7 cellular contexts compared by ENCODE assay signal in genomic region chr7:23283053-23283452, GRCh38. TPM values are rescaled to one million over a fixed set of nuclear protein-coding genes. Genes with fewer than 3 reads are reported as not detected.
DNase-seq lines count a peak whose midpoint lies in the region; ATAC-seq and TF ChIP-seq lines count a peak whose summit lies in the region.
"Not testable (repeated sequence)": the region's sequence is repeated elsewhere in the genome, so short reads cannot be mapped to it uniquely, and the experiment has no call there.
"Had no signal": no experiment of that assay in that cellular context is flagged by ENCODE, and none has a peak within 500 bp of the region (broad histone marks: within the 10 kb centered on the region; RNA-seq: fewer than 3 reads in every experiment).

No MANE protein-coding gene starts in this region.

- H3K9me3 Mint-ChIP-seq in GM23338; activated naive CD8-positive, alpha-beta T cell (ENCODE audit: low read depth): not testable (repeated sequence)

- H3K9me2 ChIP-seq in GM23338 (ENCODE audit: insufficient read depth), result not testable (repeated sequence)

- not testable (repeated sequence) for H3F3A ChIP-seq in GM23338 (replicated peaks; ENCODE audit: low read depth)

- not testable (repeated sequence) for H3K4me2 ChIP-seq in GM23338; osteoblast (ENCODE audit: insufficient read depth, low read length)

- peak overlapping the region; percentile 10; the same call in 1 of the 2 replicates for H2AFZ ChIP-seq in GM23338
- H2AFZ ChIP-seq in osteoblast (ENCODE audit: low read length), result not testable (repeated sequence)

- H3K36me3 Mint-ChIP-seq in GM23338 (ENCODE audit: low read depth); activated naive CD8-positive, alpha-beta T cell: not testable (repeated sequence)

- H3K4me3 Mint-ChIP-seq in GM23338; activated naive CD8-positive, alpha-beta T cell: not testable (repeated sequence)

- H4K20me1 ChIP-seq in GM23338 (replicated peaks; ENCODE audit: insufficient read depth); osteoblast (ENCODE audit: insufficient read depth, low read length): not testable (repeated sequence)

- H3K27ac Mint-ChIP-seq in GM23338, result not testable (repeated sequence)
- peak overlapping the region; percentile 61 for H3K27ac Mint-ChIP-seq in activated naive CD8-positive, alpha-beta T cell

- not testable (repeated sequence) for ATAC-seq in GM23338

- not testable (repeated sequence) for H3K27ac ChIP-seq in GM23338 (ENCODE audit: low read depth); osteoblast (ENCODE audit: low read depth, low read length)

- not testable (repeated sequence) for DNase-seq in GM23338 (ENCODE audit: low spot score)
- peak; percentile 15 for DNase-seq in activated CD4-positive, alpha-beta T cell treated with anti-CD3 and anti-CD28 coated beads for 48 hours
- peak; percentile 34 for DNase-seq in osteoblast (ENCODE audit: insufficient read length, low spot score, missing footprints)

- H3K4me3 ChIP-seq in GM23338; osteoblast (ENCODE audit: insufficient read depth, low read length): not testable (repeated sequence)

- H3K36me3 ChIP-seq in GM23338 (ENCODE audit: insufficient read depth); osteoblast (ENCODE audit: insufficient read depth, low read length): not testable (repeated sequence)

- not testable (repeated sequence) for H3K9me3 ChIP-seq in osteoblast (ENCODE audit: low read depth, low read length)

- H3K27me3 ChIP-seq in GM23338 (ENCODE audit: insufficient read depth); osteoblast (ENCODE audit: insufficient read depth, low read length): not testable (repeated sequence)

- not testable (repeated sequence) for H3K4me1 ChIP-seq in GM23338 (ENCODE audit: insufficient read depth); osteoblast (ENCODE audit: insufficient read depth, low read length)

- H3K4me1 Mint-ChIP-seq in GM23338; activated naive CD8-positive, alpha-beta T cell (ENCODE audit: low read depth): not testable (repeated sequence)

- H3K79me2 ChIP-seq in GM23338 (replicated peaks; ENCODE audit: insufficient read depth); osteoblast (ENCODE audit: insufficient read depth, low read length): not testable (repeated sequence)

- H3K27me3 Mint-ChIP-seq in GM23338 (ENCODE audit: insufficient read depth, low read depth, poor library complexity); activated naive CD8-positive, alpha-beta T cell: not testable (repeated sequence)

- TF ChIP-seq CTCF in GM23338 (conservative IDR thresholded peaks at IDR 0.05; ENCODE audit: low read depth in 2 of 2); osteoblast (IDR thresholded peaks at IDR 0.05; ENCODE audit: extremely low read depth, low read depth, low read length): not testable (repeated sequence)

RNA-seq across cellular contexts. Expression of gene MALSU1, which starts 16.1 kb away (rescaled TPM):
- total RNA-seq in GM23338 (2014; rRNA removed; shearing (Covaris generic)), result 96.8 and 112 TPM in 2 replicates
- 190 and 209 TPM in 2 replicates for polyA plus RNA-seq in GM23338 (2016; fragmentation: Nextera tagmentation; extraction: Ambion mirVana)
- 38.4 and 43.6 TPM in 2 replicates for total RNA-seq in osteoblast

RNA-seq across cellular contexts. Expression of gene GPNMB, which starts 36.5 kb away (rescaled TPM):
- total RNA-seq in GM23338 (2014; rRNA removed; shearing (Covaris generic)), result 0.76 and 1.4 TPM in 2 replicates
- polyA plus RNA-seq in GM23338 (2016; fragmentation: Nextera tagmentation; extraction: Ambion mirVana), result 1.0 and 1.2 TPM in 2 replicates
- 380 and 480 TPM in 2 replicates for total RNA-seq in osteoblast
- total RNA-seq: CD4-positive, CD25-positive, alpha-beta regulatory T cell had no signal
- polyA plus RNA-seq: CD4-positive, alpha-beta memory T cell; CD8-positive, alpha-beta memory T cell had no signal

Comparison
In these comparisons a context has a peak if more than half of its experiments do, and no peak if none do; other contexts are left out.
1. RNA of gene GPNMB, which starts 36.5 kb away (total RNA-seq): 380 to 480 TPM in osteoblast; 0.76 to 1.4 TPM in GM23338; every median in the first group is over 100 times any median in the second.